In genomic region chr13:76016799-76017198, GRCh38 we compare ENCODE assay signal across 9 cellular contexts.
DNase-seq lines count a peak whose midpoint lies in the region; ATAC-seq and TF ChIP-seq lines count a peak whose summit lies in the region.
"Had no signal": no experiment of that assay in that cellular context is flagged by ENCODE, and none has a peak within 500 bp of the region (broad histone marks: within the 10 kb centered on the region; RNA-seq: fewer than 3 reads in every experiment).

No MANE protein-coding gene starts in this region.

- H3K79me2 ChIP-seq in OCI-LY3 (ENCODE audit: low read length) (no peaks in the 10 kb centered on the region), smooth muscle cell (ENCODE audit: low read depth) (no peaks in the 10 kb centered on the region)

- H3K27me3 ChIP-seq in OCI-LY3 (ENCODE audit: low read depth, low read length) (peaks cover 3% of the 10 kb centered on the region; the same call in 1 of the 2 replicates), smooth muscle cell (ENCODE audit: low read depth) (no peaks in the 10 kb centered on the region)

- H3K4me3 ChIP-seq in OCI-LY3 (ENCODE audit: low read length) (peak overlapping the region; percentile 54), smooth muscle cell (no peak overlapping the region)
- H3K4me3 ChIP-seq: psoas muscle had no signal

- no peaks in the 10 kb centered on the region for H3F3A ChIP-seq in smooth muscle cell (ENCODE audit: low read depth)

- H3K36me3 ChIP-seq in OCI-LY3 (replicated peaks; ENCODE audit: low read depth, low read length) (no peaks in the 10 kb centered on the region), smooth muscle cell (ENCODE audit: low read depth) (no peaks in the 10 kb centered on the region)

- H3K36me3 Mint-ChIP-seq in effector memory CD8-positive, alpha-beta T cell (ENCODE audit: insufficient read depth), result no peaks in the 10 kb centered on the region

- no peaks in the 10 kb centered on the region for H3K27me3 Mint-ChIP-seq in effector memory CD8-positive, alpha-beta T cell

- H2AFZ ChIP-seq in OCI-LY3 (ENCODE audit: low read depth, low read length) (no peak overlapping the region; the same call in 1 of the 2 replicates), smooth muscle cell (ENCODE audit: low read depth) (no peak overlapping the region)

- H3K9me3 ChIP-seq in OCI-LY3 (ENCODE audit: insufficient read depth, low read length), result no peaks in the 10 kb centered on the region
- H3K9me3 ChIP-seq in smooth muscle cell (replicated peaks; ENCODE audit: low read depth), result no peaks in the 10 kb centered on the region
- H3K9me3 ChIP-seq: psoas muscle had no signal

- no peak overlapping the region for H3K27ac Mint-ChIP-seq in effector memory CD8-positive, alpha-beta T cell

- H3K4me2 ChIP-seq in OCI-LY3 (ENCODE audit: low read length), result peak overlapping the region; percentile 58
- no peak overlapping the region for H3K4me2 ChIP-seq in smooth muscle cell

- peaks cover 16% of the 10 kb centered on the region for H3K4me1 ChIP-seq in OCI-LY3 (ENCODE audit: low read length)
- peaks cover 3% of the 10 kb centered on the region for H3K4me1 ChIP-seq in smooth muscle cell (ENCODE audit: low read depth)
- H3K4me1 ChIP-seq: psoas muscle had no signal

- TF ChIP-seq CTCF in OCI-LY3 (IDR thresholded peaks at IDR 0.05; ENCODE audit: low read depth, low read length) (peak; percentile 87), smooth muscle cell (IDR thresholded peaks at IDR 0.05; ENCODE audit: borderline replicate concordance, insufficient read depth, poor library complexity, severe bottlenecking) (peak; percentile 32)

- no peaks in the 10 kb centered on the region for H4K20me1 ChIP-seq in OCI-LY3 (ENCODE audit: insufficient read depth, low read length)
- no peaks in the 10 kb centered on the region for H4K20me1 ChIP-seq in smooth muscle cell (ENCODE audit: low read depth)

- peak; percentile 32 for DNase-seq in ELF-1 (ENCODE audit: low read depth, low spot score)
- DNase-seq in smooth muscle cell (lab: John Stamatoyannopoulos, UW; ENCODE audit: unreplicated experiment), result no peak
- DNase-seq in GF-D8 (lab: John Stamatoyannopoulos, UW), result no peak
- no peak for DNase-seq in effector memory CD8-positive, alpha-beta T cell
- DNase-seq: psoas muscle had no signal

- H3K27ac ChIP-seq in OCI-LY3 (ENCODE audit: low read length) (no peak overlapping the region), smooth muscle cell (ENCODE audit: low read depth) (no peak overlapping the region)
- H3K27ac ChIP-seq: psoas muscle had no signal

- no peaks in the 10 kb centered on the region for H3K4me1 Mint-ChIP-seq in effector memory CD8-positive, alpha-beta T cell (ENCODE audit: low read depth in 2 of 2)

- no peaks in the 10 kb centered on the region for H3K9me3 Mint-ChIP-seq in effector memory CD8-positive, alpha-beta T cell

- H3K4me3 Mint-ChIP-seq in effector memory CD8-positive, alpha-beta T cell, result no peak overlapping the region

- ATAC-seq in GM19035 (IDR thresholded peaks at IDR 0.05; ENCODE audit: unreplicated experiment), result peak; percentile 82
- ATAC-seq in HG03060 (IDR thresholded peaks at IDR 0.05; ENCODE audit: low read depth, unreplicated experiment), result peak; percentile 64
- ATAC-seq in esophagus mucosa, result peak; percentile 52
- ATAC-seq in effector memory CD8-positive, alpha-beta T cell (replicated peaks), result no peak

- no peak overlapping the region for H3K9ac ChIP-seq in OCI-LY3 (ENCODE audit: low read length)
- H3K9ac ChIP-seq in smooth muscle cell (ENCODE audit: low read depth), result no peak overlapping the region
